ENCODE assay signal across 22 cellular contexts in the genomic region with DNA sequence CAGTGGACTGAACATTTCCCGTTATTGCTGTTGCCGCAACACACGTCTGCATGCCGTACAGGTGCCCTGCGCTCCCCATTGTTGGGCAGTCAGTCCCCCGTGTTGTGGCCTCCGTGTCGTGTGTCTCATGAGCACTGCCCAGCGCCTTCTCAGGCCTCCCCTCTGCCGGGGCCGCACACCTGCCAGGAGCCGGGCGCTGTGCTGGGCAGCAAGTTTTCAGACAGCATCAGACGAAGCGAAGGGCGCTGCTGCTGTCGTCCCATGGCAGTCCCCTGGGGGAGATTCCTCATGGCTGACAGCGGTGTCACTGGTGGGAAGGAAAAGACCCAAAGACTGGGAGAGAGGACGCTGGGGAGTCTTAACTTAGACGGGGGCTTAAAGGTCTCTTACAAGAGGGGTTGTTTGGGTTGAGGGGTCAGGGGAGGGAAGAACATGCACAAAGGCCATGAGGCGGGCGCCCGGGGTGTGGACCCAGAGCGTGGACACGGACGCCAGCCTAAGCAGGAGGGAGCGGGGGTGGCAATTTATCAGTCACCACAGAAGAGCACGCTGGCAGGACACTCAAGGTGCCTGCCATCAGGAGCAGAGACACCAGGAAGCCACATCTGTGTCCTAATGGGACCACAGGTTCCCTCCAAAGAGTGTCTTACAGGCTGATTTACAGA. TPM values are rescaled to one million over a fixed set of nuclear protein-coding genes. Genes with fewer than 3 reads are reported as not detected.
DNase-seq lines count a peak whose midpoint lies in the region; ATAC-seq and TF ChIP-seq lines count a peak whose summit lies in the region.
"Had no signal": no experiment of that assay in that cellular context is flagged by ENCODE, and none has a peak within 500 bp of the region (broad histone marks: within the 10 kb centered on the region; RNA-seq: fewer than 3 reads in every experiment).

No MANE protein-coding gene starts in this region.

- no peak for TF ChIP-seq CTCF in brain (conservative IDR thresholded peaks at IDR 0.05)
- no peak for TF ChIP-seq CTCF in nephron progenitor cell (IDR thresholded peaks at IDR 0.05)
- TF ChIP-seq CTCF in GM20000 (IDR thresholded peaks at IDR 0.05; ENCODE audit: extremely low read depth, missing control alignments), result no peak

- intact Hi-C loops in Right ventricle myocardium superior (cut with DNase I), result loop anchor here (10.0 kb wide), 1 partner anchor 175 kb away; no protein-coding TSS in a partner anchor
- intact Hi-C loops in left ventricle myocardium superior (cut with micrococcal nuclease), result loop anchor here (10.0 kb wide), 1 partner anchor 105 kb away; the partner anchor contains the start of gene HGFAC

- H3K27me3 Mint-ChIP-seq in brain (no peaks in the 10 kb centered on the region), nephron progenitor cell (ENCODE audit: low read depth, poor library complexity) (peaks cover 4% of the 10 kb centered on the region)
- H3K27me3 Mint-ChIP-seq: activated CD4-positive, alpha-beta T cell treated with anti-CD3 and anti-CD28 coated beads, Interleukin-2, amount 10 ng/mL, durations not matched to agents 7 days and 5 days; activated naive CD8-positive, alpha-beta T cell treated with anti-CD3 and anti-CD28 coated beads, Interleukin-2, amount 50 U/mL, for 24 hours; B cell had no signal

- H3K9me3 Mint-ChIP-seq in brain, result peaks cover 0 to 18% (median 3%) of the 10 kb centered on the region in 5 experiments
- no peaks in the 10 kb centered on the region for H3K9me3 Mint-ChIP-seq in nephron progenitor cell
- H3K9me3 Mint-ChIP-seq: activated CD4-positive, alpha-beta T cell treated with anti-CD3 and anti-CD28 coated beads, Interleukin-2, amount 10 ng/mL, durations not matched to agents 7 days and 5 days; activated naive CD8-positive, alpha-beta T cell treated with anti-CD3 and anti-CD28 coated beads, Interleukin-2, amount 50 U/mL, for 24 hours; CD8-positive, alpha-beta memory T cell had no signal

- ATAC-seq in Right ventricle myocardium superior (ENCODE audit: poor library complexity) (no peak), left ventricle myocardium superior (no peak), GM21529 (IDR thresholded peaks at IDR 0.05; ENCODE audit: unreplicated experiment) (no peak)
- ATAC-seq: activated naive CD8-positive, alpha-beta T cell treated with anti-CD3 and anti-CD28 coated beads, Interleukin-2, amount 50 U/mL, for 24 hours; stimulated activated naive CD8-positive, alpha-beta T cell treated with anti-CD3 and anti-CD28 coated beads, Interleukin-15, Interleukin-2, amounts not matched to agents 100 U/mL and 50 U/mL, for 24 hours had no signal

- DNase-seq in Right ventricle myocardium superior (peak; percentile 38), left ventricle myocardium superior (no peak), nephron progenitor cell (no peak), ureter (ENCODE audit: low spot score) (peak; percentile 40), GM20000 (ENCODE audit: low spot score) (no peak), SIG-M5 (lab: John Stamatoyannopoulos, UW) (no peak)
- DNase-seq: ACHN; activated CD4-positive, alpha-beta T cell treated with anti-CD3 and anti-CD28 coated beads, Interleukin-2, amount 10 ng/mL, durations not matched to agents 7 days and 5 days; activated naive CD4-positive, alpha-beta T cell; activated naive CD8-positive, alpha-beta T cell treated with anti-CD3 and anti-CD28 coated beads, Interleukin-2, amount 50 U/mL, for 24 hours; CD8-positive, alpha-beta memory T cell; cortex of kidney; islet precursor cell; MG63; NCI-H1105; NCI-H1930; stimulated activated CD4-positive, alpha-beta T cell treated with anti-CD3 and anti-CD28 coated beads, Interleukin-2, amount 100 ng/mL, for 24 hours; stimulated activated naive CD8-positive, alpha-beta T cell treated with anti-CD3 and anti-CD28 coated beads, Interleukin-15, Interleukin-2, amounts not matched to agents 100 U/mL and 50 U/mL, for 24 hours; T-helper 9 cell had no signal

- H3K4me1 Mint-ChIP-seq in brain (peaks cover 55% of the 10 kb centered on the region), nephron progenitor cell (peaks cover 55% of the 10 kb centered on the region)

- H3K4me3 Mint-ChIP-seq in brain (no peak overlapping the region), nephron progenitor cell (no peak overlapping the region)
- H3K4me3 Mint-ChIP-seq: activated CD4-positive, alpha-beta T cell treated with anti-CD3 and anti-CD28 coated beads, Interleukin-2, amount 10 ng/mL, durations not matched to agents 7 days and 5 days; activated naive CD8-positive, alpha-beta T cell treated with anti-CD3 and anti-CD28 coated beads, Interleukin-2, amount 50 U/mL, for 24 hours; B cell; CD8-positive, alpha-beta memory T cell had no signal

- peak overlapping the region; percentile 79 to 97 (median 81) for H3K27ac Mint-ChIP-seq in brain
- peak overlapping the region; percentile 31 for H3K27ac Mint-ChIP-seq in nephron progenitor cell
- H3K27ac Mint-ChIP-seq: activated CD4-positive, alpha-beta T cell treated with anti-CD3 and anti-CD28 coated beads, Interleukin-2, amount 10 ng/mL, durations not matched to agents 7 days and 5 days; activated naive CD8-positive, alpha-beta T cell treated with anti-CD3 and anti-CD28 coated beads, Interleukin-2, amount 50 U/mL, for 24 hours; B cell had no signal

- H3K36me3 Mint-ChIP-seq in brain (peaks cover 35% of the 10 kb centered on the region), nephron progenitor cell (ENCODE audit: low read depth) (peaks cover 20% of the 10 kb centered on the region)

RNA-seq across cellular contexts. Expression of gene RGS12, which starts 47.3 kb away (rescaled TPM):
- total RNA-seq in Right ventricle myocardium superior (15.8 TPM), left ventricle myocardium superior (14.6 TPM), ureter (50.8 TPM)
- 59.4 TPM for polyA plus RNA-seq in brain (ENCODE audit: insufficient read depth, low read depth, low replicate concordance)

Comparison
In these comparisons a context has a peak if more than half of its experiments do, and no peak if none do; other contexts are left out.
1. DNase-seq: peak in Right ventricle myocardium superior (single experiment) and ureter (single experiment); none in left ventricle myocardium superior (single experiment), nephron progenitor cell (single experiment), GM20000 (single experiment) and SIG-M5 (single experiment).